In the genomic region with DNA sequence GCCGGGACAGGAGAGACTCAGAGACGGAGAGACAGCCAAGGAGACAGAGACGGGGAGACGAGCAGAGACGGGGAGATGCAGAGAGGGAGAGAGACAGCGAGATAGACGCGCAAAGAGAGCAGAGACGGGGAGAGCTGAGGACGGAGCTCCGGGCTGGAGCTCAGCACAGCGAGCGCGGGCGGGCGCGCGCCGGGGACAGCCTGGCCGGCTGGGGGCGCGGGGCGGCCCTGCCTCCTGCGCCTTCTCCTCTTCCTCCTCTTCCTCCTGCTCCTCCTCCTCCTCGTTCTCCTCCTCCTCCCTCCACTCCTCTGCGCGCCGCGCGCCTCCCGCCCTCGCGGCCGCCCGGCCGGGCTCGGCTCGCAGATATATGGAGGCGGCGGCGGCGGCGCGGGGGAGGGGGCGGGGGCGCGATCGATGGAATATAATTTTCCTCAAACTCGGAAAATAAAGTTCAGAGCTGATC, we compare ENCODE assay signal across 8 cellular contexts. TPM values are rescaled to one million over a fixed set of nuclear protein-coding genes. Genes with fewer than 3 reads are reported as not detected.
DNase-seq lines count a peak whose midpoint lies in the region; ATAC-seq and TF ChIP-seq lines count a peak whose summit lies in the region.

ERFL (minus strand) TSS at position 229 of the 463 bp plus-strand sequence. CDS start 15,530 bp downstream, outside the sequence.

- H3K9me3 ChIP-seq in DOHH2 (ENCODE audit: control insufficient read depth, insufficient read depth, low read length) (no peaks in the 10 kb centered on the region), thymus (ENCODE audit: control insufficient read depth) (peaks cover 1% of the 10 kb centered on the region), SJCRH30 (replicated peaks) (no peaks in the 10 kb centered on the region)

- H3K36me3 ChIP-seq in DOHH2 (ENCODE audit: control insufficient read depth, low read length) (peaks cover 47% of the 10 kb centered on the region), thymus (ENCODE audit: control insufficient read depth, insufficient read depth) (no peaks in the 10 kb centered on the region), SJCRH30 (no peaks in the 10 kb centered on the region)

- H3K9me3 Mint-ChIP-seq in activated naive CD4-positive, alpha-beta T cell treated with anti-CD3 and anti-CD28 coated beads, Interleukin-2, amount 50 U/mL, for 72 hours = no peaks in the 10 kb centered on the region

- no peaks in the 10 kb centered on the region for H3K27me3 ChIP-seq in DOHH2 (ENCODE audit: control insufficient read depth, low read length)
- H3K27me3 ChIP-seq in thymus (ENCODE audit: control insufficient read depth, insufficient read depth) = peaks cover 43% of the 10 kb centered on the region
- peaks cover 59% of the 10 kb centered on the region for H3K27me3 ChIP-seq in SJCRH30

- H3F3A ChIP-seq in DOHH2 (ENCODE audit: control insufficient read depth, insufficient read depth) = peaks cover 23% of the 10 kb centered on the region

- no peaks in the 10 kb centered on the region for H3K9me2 ChIP-seq in DOHH2 (replicated peaks; ENCODE audit: control insufficient read depth, low read length)

- TF ChIP-seq CTCF in DOHH2 (IDR thresholded peaks at IDR 0.05; ENCODE audit: low read depth, low read length, poor library complexity, severe bottlenecking) = peak; percentile 42

- H3K4me2 ChIP-seq in DOHH2 (ENCODE audit: low read length) = peak within 1 kb of the TSS; percentile 89

- no peaks in the 10 kb centered on the region for H4K20me1 ChIP-seq in DOHH2 (ENCODE audit: control insufficient read depth, insufficient read depth, low read depth, low read length)

- peak; percentile 59 to 63 for ATAC-seq in activated naive CD4-positive, alpha-beta T cell treated with anti-CD3 and anti-CD28 coated beads, Interleukin-2, amount 50 U/mL, for 72 hours
- no peak for ATAC-seq in HG02938 (IDR thresholded peaks at IDR 0.05; ENCODE audit: unreplicated experiment)

- H3K36me3 Mint-ChIP-seq in activated naive CD4-positive, alpha-beta T cell treated with anti-CD3 and anti-CD28 coated beads, Interleukin-2, amount 50 U/mL, for 72 hours = no peaks in the 10 kb centered on the region

- H3K4me3 ChIP-seq in DOHH2 (ENCODE audit: low read length) = peak within 1 kb of the TSS; percentile 91
- peak within 1 kb of the TSS; percentile 54 for H3K4me3 ChIP-seq in thymus (ENCODE audit: low read length)
- no peak within 1 kb of the TSS for H3K4me3 ChIP-seq in SJCRH30

- peaks cover 65% of the 10 kb centered on the region for H3K4me1 ChIP-seq in DOHH2 (ENCODE audit: control insufficient read depth, low read length)
- H3K4me1 ChIP-seq in thymus (ENCODE audit: control insufficient read depth, insufficient read depth, low read length) = peaks cover 14% of the 10 kb centered on the region
- peaks cover 7% of the 10 kb centered on the region for H3K4me1 ChIP-seq in SJCRH30

- H3K79me2 ChIP-seq in DOHH2 (ENCODE audit: control insufficient read depth, low read length) = peaks cover 37% of the 10 kb centered on the region

- H3K27ac Mint-ChIP-seq in activated naive CD4-positive, alpha-beta T cell treated with anti-CD3 and anti-CD28 coated beads, Interleukin-2, amount 50 U/mL, for 72 hours = peak within 1 kb of the TSS in 1 of 2 donors; percentile 7

- peak within 1 kb of the TSS; percentile 76 for H3K27ac ChIP-seq in DOHH2 (ENCODE audit: low read depth, low read length)
- H3K27ac ChIP-seq in thymus (ENCODE audit: low read depth) = peak within 1 kb of the TSS; percentile 62
- no peak within 1 kb of the TSS for H3K27ac ChIP-seq in SJCRH30

- WGBS in thymus = under 1% methylated on average over 48 of the region's 49 CpGs

- DNase-seq in HuH-7.5 (ENCODE audit: low spot score) = peak; percentile 77
- DNase-seq in activated naive CD4-positive, alpha-beta T cell treated with anti-CD3 and anti-CD28 coated beads, Interleukin-2, amount 50 U/mL, for 72 hours (ENCODE audit: low spot score in 2 of 2) = no peak
- DNase-seq in left kidney (ENCODE audit: low read depth, low spot score) = peak; percentile 45
- no peak for DNase-seq in SJCRH30
- DNase-seq in NCI-H2171 treated with DMSO at 0.1 percent for 48 hours (lab: John Stamatoyannopoulos, UW) = no peak

RNA-seq across cellular contexts. Expression of gene ERFL, which starts in this region (rescaled TPM):
- total RNA-seq in activated naive CD4-positive, alpha-beta T cell treated with anti-CD3 and anti-CD28 coated beads, Interleukin-2, amount 50 U/mL, for 72 hours = 1 to 10 TPM; 1.7 to 2.9 TPM
- polyA plus RNA-seq in thymus = 3.5 TPM
- not detected in 2 replicates for total RNA-seq in SJCRH30 (2014; rRNA removed; shearing (Covaris generic))

Comparison
In these comparisons a context has a peak if more than half of its experiments do, and no peak if none do; other contexts are left out.
1. DNase-seq: peak in HuH-7.5 (single experiment) and left kidney (single experiment); none in activated naive CD4-positive, alpha-beta T cell treated with anti-CD3 and anti-CD28 coated beads, Interleukin-2, amount 50 U/mL, for 72 hours (0 of 2), SJCRH30 (0 of 2) and NCI-H2171 treated with DMSO at 0.1 percent for 48 hours (single experiment).